1 cellular context compared by ENCODE assay signal in the genomic region with DNA sequence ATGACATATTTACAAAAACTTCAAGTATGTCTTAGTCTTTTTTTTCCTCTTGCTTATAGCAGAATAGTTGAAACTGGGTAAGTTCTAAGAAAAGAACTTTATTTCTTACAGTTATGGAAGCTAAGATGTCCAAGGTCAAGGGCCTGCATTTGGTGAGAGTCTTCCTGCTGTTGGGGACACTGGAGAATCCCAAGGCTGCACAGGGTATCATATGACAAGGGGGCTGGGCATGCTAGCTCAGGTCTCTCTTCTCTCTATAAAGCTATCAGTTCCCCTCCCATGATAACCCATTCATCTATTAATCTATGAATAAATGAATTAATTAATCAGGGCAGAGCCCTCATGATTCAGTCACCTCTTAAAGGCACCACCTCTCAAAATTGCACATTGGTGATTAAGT.
TF ChIP-seq lines count a peak whose summit lies in the region.

No MANE protein-coding gene starts in this region.

TF ChIP-seq in GM23338, 12 proteins besides CTCF, POLR2A, EP300 and RAD21 (continued from another document):
- TF ChIP-seq, protein P1, sequence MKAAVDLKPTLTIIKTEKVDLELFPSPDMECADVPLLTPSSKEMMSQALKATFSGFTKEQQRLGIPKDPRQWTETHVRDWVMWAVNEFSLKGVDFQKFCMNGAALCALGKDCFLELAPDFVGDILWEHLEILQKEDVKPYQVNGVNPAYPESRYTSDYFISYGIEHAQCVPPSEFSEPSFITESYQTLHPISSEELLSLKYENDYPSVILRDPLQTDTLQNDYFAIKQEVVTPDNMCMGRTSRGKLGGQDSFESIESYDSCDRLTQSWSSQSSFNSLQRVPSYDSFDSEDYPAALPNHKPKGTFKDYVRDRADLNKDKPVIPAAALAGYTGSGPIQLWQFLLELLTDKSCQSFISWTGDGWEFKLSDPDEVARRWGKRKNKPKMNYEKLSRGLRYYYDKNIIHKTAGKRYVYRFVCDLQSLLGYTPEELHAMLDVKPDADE (IDR thresholded peaks at IDR 0.05) = no peak
- TF ChIP-seq EZH2phosphoT487 (IDR thresholded peaks at IDR 0.05; ENCODE audit: unreplicated experiment) (no peak), STAT1 (IDR thresholded peaks at IDR 0.05; ENCODE audit: unreplicated experiment) (no peak), JUNB (IDR thresholded peaks at IDR 0.05; ENCODE audit: unreplicated experiment) (no peak), CREB1 (CRISPR knock-in tag; IDR thresholded peaks at IDR 0.05; ENCODE audit: low read depth) (no peak), ZNF331 (CRISPR knock-in tag; IDR thresholded peaks at IDR 0.05; ENCODE audit: low read depth) (no peak), ZNF114 (CRISPR knock-in tag; IDR thresholded peaks at IDR 0.05) (no peak), EZH2 (IDR thresholded peaks at IDR 0.05; ENCODE audit: low read depth, unreplicated experiment) (no peak), POLR2AphosphoS5 (IDR thresholded peaks at IDR 0.05; ENCODE audit: low read depth) (no peak)
- TF ChIP-seq, protein P2, sequence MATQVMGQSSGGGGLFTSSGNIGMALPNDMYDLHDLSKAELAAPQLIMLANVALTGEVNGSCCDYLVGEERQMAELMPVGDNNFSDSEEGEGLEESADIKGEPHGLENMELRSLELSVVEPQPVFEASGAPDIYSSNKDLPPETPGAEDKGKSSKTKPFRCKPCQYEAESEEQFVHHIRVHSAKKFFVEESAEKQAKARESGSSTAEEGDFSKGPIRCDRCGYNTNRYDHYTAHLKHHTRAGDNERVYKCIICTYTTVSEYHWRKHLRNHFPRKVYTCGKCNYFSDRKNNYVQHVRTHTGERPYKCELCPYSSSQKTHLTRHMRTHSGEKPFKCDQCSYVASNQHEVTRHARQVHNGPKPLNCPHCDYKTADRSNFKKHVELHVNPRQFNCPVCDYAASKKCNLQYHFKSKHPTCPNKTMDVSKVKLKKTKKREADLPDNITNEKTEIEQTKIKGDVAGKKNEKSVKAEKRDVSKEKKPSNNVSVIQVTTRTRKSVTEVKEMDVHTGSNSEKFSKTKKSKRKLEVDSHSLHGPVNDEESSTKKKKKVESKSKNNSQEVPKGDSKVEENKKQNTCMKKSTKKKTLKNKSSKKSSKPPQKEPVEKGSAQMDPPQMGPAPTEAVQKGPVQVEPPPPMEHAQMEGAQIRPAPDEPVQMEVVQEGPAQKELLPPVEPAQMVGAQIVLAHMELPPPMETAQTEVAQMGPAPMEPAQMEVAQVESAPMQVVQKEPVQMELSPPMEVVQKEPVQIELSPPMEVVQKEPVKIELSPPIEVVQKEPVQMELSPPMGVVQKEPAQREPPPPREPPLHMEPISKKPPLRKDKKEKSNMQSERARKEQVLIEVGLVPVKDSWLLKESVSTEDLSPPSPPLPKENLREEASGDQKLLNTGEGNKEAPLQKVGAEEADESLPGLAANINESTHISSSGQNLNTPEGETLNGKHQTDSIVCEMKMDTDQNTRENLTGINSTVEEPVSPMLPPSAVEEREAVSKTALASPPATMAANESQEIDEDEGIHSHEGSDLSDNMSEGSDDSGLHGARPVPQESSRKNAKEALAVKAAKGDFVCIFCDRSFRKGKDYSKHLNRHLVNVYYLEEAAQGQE (IDR thresholded peaks at IDR 0.05; ENCODE audit: unreplicated experiment) = no peak
